ENCODE assay signal across 1 cellular context in genomic region chr7:47783456-47784240, GRCh38.
TF ChIP-seq lines count a peak whose summit lies in the region.

No MANE protein-coding gene starts in this region.

TF ChIP-seq in SK-N-SH treated with all-trans-retinoic acid at 6 μM for 48 hours, 23 proteins besides CTCF, POLR2A, EP300 and RAD21 (continued from another document):
- peak; percentile 95; the same call in 1 of the 2 replicates for TF ChIP-seq PATZ1 (CRISPR knock-in tag; IDR thresholded peaks at IDR 0.05; ENCODE audit: borderline replicate concordance)
